In the genomic region with DNA sequence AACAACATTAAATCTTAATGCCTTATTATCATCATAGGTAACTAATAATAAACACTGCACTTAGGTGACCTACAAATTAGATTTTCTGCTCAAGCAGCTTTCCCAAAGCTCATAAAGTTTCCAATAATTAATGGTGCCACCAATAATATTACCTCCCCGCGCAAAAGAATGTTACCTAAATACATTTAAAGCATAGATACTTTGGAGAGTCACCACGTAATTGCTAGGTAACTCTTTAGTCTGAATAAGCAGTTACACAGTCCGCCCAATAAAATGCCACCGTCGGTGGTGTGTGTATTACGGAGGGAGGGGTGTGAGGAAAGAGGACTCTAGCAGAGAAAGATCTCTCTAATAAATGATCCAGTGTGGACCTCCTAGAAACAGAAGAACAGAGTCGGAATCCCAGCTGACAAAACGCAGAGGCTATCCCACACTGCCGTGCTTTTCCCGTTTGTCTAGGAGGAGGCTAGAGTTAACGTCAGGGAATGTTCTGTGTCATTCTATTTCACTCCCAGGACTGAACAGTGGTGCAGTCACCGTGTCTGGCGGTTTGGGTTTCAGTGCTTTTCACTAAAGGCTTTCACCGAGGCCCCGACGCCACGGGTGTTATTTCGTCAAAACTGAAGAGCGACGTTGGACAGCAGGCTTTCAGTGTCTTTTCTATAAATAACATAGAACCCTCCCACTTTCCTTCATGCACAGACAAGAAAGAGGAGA, we compare ENCODE assay signal across 1 cellular context.
TF ChIP-seq lines count a peak whose summit lies in the region.

No MANE protein-coding gene starts in this region.

TF ChIP-seq in HEK293, 187 proteins besides CTCF, POLR2A, EP300 and RAD21 (continued from another document):
- TF ChIP-seq, protein P1, sequence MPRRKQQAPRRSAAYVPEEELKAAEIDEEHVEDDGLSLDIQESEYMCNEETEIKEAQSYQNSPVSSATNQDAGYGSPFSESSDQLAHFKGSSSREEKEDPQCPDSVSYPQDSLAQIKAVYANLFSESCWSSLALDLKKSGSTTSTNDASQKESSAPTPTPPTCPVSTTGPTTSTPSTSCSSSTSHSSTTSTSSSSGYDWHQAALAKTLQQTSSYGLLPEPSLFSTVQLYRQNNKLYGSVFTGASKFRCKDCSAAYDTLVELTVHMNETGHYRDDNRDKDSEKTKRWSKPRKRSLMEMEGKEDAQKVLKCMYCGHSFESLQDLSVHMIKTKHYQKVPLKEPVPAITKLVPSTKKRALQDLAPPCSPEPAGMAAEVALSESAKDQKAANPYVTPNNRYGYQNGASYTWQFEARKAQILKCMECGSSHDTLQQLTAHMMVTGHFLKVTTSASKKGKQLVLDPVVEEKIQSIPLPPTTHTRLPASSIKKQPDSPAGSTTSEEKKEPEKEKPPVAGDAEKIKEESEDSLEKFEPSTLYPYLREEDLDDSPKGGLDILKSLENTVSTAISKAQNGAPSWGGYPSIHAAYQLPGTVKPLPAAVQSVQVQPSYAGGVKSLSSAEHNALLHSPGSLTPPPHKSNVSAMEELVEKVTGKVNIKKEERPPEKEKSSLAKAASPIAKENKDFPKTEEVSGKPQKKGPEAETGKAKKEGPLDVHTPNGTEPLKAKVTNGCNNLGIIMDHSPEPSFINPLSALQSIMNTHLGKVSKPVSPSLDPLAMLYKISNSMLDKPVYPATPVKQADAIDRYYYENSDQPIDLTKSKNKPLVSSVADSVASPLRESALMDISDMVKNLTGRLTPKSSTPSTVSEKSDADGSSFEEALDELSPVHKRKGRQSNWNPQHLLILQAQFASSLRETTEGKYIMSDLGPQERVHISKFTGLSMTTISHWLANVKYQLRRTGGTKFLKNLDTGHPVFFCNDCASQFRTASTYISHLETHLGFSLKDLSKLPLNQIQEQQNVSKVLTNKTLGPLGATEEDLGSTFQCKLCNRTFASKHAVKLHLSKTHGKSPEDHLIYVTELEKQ (tag by site-specific recombination; IDR thresholded peaks at IDR 0.05; ENCODE audit: borderline replicate concordance): no peak
- TF ChIP-seq ZNF366 (tag by site-specific recombination; conservative IDR thresholded peaks at IDR 0.05) (peak; percentile 70; the same call in 1 of the 2 replicates), ZNF558 (tag by site-specific recombination; IDR thresholded peaks at IDR 0.05) (no peak), ZNF302 (tag by site-specific recombination; IDR thresholded peaks at IDR 0.05; ENCODE audit: low read depth) (no peak), ZNF335 (tag by site-specific recombination; conservative IDR thresholded peaks at IDR 0.05) (peak; percentile 8), ZNF223 (tag by site-specific recombination; IDR thresholded peaks at IDR 0.05) (0 out of 2 replicates have a peak, but pooled peaks have one; percentile 36), ZNF354C (tag by site-specific recombination; IDR thresholded peaks at IDR 0.05; ENCODE audit: borderline replicate concordance, low read depth) (no peak), ZBTB21 (tag by site-specific recombination; IDR thresholded peaks at IDR 0.05) (peak; percentile 43; the same call in 1 of the 2 replicates), ZNF544 (tag by site-specific recombination; IDR thresholded peaks at IDR 0.05) (no peak), KLF8 (tag by site-specific recombination; IDR thresholded peaks at IDR 0.05) (0 out of 2 replicates have a peak, but pooled peaks have one; percentile 9), ZNF600 (tag by site-specific recombination; IDR thresholded peaks at IDR 0.05) (peak; percentile 82), ZNF629 (tag by site-specific recombination; IDR thresholded peaks at IDR 0.05) (peak; percentile 71), ZFHX2 (tag by site-specific recombination; conservative IDR thresholded peaks at IDR 0.05) (no peak), YY2 (tag by site-specific recombination; IDR thresholded peaks at IDR 0.05) (no peak), ZNF560 (tag by site-specific recombination; IDR thresholded peaks at IDR 0.05; ENCODE audit: borderline replicate concordance) (no peak)
- TF ChIP-seq, protein P2, sequence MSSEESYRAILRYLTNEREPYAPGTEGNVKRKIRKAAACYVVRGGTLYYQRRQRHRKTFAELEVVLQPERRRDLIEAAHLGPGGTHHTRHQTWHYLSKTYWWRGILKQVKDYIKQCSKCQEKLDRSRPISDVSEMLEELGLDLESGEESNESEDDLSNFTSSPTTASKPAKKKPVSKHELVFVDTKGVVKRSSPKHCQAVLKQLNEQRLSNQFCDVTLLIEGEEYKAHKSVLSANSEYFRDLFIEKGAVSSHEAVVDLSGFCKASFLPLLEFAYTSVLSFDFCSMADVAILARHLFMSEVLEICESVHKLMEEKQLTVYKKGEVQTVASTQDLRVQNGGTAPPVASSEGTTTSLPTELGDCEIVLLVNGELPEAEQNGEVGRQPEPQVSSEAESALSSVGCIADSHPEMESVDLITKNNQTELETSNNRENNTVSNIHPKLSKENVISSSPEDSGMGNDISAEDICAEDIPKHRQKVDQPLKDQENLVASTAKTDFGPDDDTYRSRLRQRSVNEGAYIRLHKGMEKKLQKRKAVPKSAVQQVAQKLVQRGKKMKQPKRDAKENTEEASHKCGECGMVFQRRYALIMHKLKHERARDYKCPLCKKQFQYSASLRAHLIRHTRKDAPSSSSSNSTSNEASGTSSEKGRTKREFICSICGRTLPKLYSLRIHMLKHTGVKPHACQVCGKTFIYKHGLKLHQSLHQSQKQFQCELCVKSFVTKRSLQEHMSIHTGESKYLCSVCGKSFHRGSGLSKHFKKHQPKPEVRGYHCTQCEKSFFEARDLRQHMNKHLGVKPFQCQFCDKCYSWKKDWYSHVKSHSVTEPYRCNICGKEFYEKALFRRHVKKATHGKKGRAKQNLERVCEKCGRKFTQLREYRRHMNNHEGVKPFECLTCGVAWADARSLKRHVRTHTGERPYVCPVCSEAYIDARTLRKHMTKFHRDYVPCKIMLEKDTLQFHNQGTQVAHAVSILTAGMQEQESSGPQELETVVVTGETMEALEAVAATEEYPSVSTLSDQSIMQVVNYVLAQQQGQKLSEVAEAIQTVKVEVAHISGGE (tag by site-specific recombination; conservative IDR thresholded peaks at IDR 0.05; ENCODE audit: low read depth): peak; percentile 31; the same call in 1 of the 2 replicates
- TF ChIP-seq, protein P3, sequence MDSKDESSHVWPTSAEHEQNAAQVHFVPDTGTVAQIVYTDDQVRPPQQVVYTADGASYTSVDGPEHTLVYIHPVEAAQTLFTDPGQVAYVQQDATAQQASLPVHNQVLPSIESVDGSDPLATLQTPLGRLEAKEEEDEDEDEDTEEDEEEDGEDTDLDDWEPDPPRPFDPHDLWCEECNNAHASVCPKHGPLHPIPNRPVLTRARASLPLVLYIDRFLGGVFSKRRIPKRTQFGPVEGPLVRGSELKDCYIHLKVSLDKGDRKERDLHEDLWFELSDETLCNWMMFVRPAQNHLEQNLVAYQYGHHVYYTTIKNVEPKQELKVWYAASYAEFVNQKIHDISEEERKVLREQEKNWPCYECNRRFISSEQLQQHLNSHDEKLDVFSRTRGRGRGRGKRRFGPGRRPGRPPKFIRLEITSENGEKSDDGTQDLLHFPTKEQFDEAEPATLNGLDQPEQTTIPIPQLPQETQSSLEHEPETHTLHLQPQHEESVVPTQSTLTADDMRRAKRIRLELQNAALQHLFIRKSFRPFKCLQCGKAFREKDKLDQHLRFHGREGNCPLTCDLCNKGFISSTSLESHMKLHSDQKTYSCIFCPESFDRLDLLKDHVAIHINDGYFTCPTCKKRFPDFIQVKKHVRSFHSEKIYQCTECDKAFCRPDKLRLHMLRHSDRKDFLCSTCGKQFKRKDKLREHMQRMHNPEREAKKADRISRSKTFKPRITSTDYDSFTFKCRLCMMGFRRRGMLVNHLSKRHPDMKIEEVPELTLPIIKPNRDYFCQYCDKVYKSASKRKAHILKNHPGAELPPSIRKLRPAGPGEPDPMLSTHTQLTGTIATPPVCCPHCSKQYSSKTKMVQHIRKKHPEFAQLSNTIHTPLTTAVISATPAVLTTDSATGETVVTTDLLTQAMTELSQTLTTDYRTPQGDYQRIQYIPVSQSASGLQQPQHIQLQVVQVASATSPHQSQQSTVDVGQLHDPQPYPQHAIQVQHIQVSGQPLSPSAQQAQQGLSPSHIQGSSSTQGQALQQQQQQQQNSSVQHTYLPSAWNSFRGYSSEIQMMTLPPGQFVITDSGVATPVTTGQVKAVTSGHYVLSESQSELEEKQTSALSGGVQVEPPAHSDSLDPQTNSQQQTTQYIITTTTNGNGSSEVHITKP (tag by site-specific recombination; IDR thresholded peaks at IDR 0.05): peak; percentile 76
